12 cellular contexts compared by ENCODE assay signal in the genomic region with DNA sequence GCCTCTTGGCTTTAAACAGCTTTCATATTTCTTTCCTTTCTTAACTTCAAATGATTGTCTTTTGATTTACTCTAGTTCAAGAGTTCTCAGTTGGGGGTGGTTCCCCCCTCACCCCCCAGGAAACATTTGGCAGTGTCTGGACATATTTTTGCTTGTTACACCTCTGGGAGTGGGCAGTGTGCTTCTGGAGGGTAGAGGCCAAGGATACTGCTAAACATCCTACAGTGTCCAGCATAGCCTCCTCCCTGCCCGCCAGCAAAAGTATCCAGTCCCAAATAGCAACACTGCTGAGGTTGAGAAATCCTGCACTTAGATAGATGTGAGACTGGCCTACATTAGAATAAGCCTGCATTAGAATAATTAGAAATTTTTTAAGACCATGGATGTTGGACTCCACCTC. TPM values are rescaled to one million over a fixed set of nuclear protein-coding genes. Genes with fewer than 3 reads are reported as not detected.
A peak's percentile ranks its signal among the peaks of the same experiment; 100 is the strongest.
DNase-seq lines count a peak whose midpoint lies in the region; ATAC-seq and TF ChIP-seq lines count a peak whose summit lies in the region.
"Had no signal": no experiment of that assay in that cellular context is flagged by ENCODE, and none has a peak within 500 bp of the region (broad histone marks: within the 10 kb centered on the region; RNA-seq: fewer than 3 reads in every experiment).

No MANE protein-coding gene starts in this region.

- H3K9ac ChIP-seq in Loucy (ENCODE audit: low read depth, low read length, poor library complexity, severe bottlenecking) (peak overlapping the region; percentile 81), mammary epithelial cell (ENCODE audit: insufficient read depth, low read length) (no peak overlapping the region), trophoblast cell (ENCODE audit: low read length) (peak overlapping the region; percentile 59)

- peak overlapping the region; percentile 72 for H3K4me3 Mint-ChIP-seq in CD8-positive, alpha-beta T cell

- no peak for TF ChIP-seq CTCF in CD8-positive, alpha-beta T cell (IDR thresholded peaks at IDR 0.05)
- TF ChIP-seq CTCF in Loucy (conservative IDR thresholded peaks at IDR 0.05; ENCODE audit: low read length): no peak
- no peak for TF ChIP-seq CTCF in mammary epithelial cell (conservative IDR thresholded peaks at IDR 0.05 in 1 of 2, IDR thresholded peaks at IDR 0.05 in 1 of 2; ENCODE audit: extremely low read depth in 1 of 2, insufficient read depth in 1 of 2, low read depth in 1 of 2, low read length in 2 of 2)

- in situ Hi-C loops in mammary epithelial cell (cut with MboI; ENCODE audit: low sequenced_read_pairs in 2 of 2): no loop called here

- no peak overlapping the region for H2AK5ac ChIP-seq in trophoblast cell (ENCODE audit: low read length)

- H3K4me2 ChIP-seq in Loucy (ENCODE audit: low read depth, low read length, poor library complexity, severe bottlenecking) (peak overlapping the region; percentile 83), mammary epithelial cell (ENCODE audit: insufficient read depth, low read depth, low read length) (peak overlapping the region; percentile 10), trophoblast cell (ENCODE audit: low read length) (no peak overlapping the region)

- no peaks in the 10 kb centered on the region for H3K27me3 ChIP-seq in CD8-positive, alpha-beta T cell (ENCODE audit: insufficient read depth, low read length)
- H3K27me3 ChIP-seq in Loucy (ENCODE audit: insufficient read depth, low read length, poor library complexity, severe bottlenecking) (no peaks in the 10 kb centered on the region), mammary epithelial cell (ENCODE audit: insufficient read depth, low read length) (no peaks in the 10 kb centered on the region), trophoblast cell (ENCODE audit: insufficient read depth, low read length) (no peaks in the 10 kb centered on the region)
- H3K27me3 ChIP-seq: foreskin keratinocyte, transverse colon had no signal

- no peaks in the 10 kb centered on the region for H3K36me3 ChIP-seq in CD8-positive, alpha-beta T cell (ENCODE audit: insufficient read depth, low read length)
- H3K36me3 ChIP-seq in Loucy (ENCODE audit: insufficient read depth, low read length) (peaks cover 4% of the 10 kb centered on the region; the same call in 1 of the 2 replicates), mammary epithelial cell (ENCODE audit: insufficient read depth, low read length) (no peaks in the 10 kb centered on the region), trophoblast cell (ENCODE audit: control insufficient read depth in 1 of 2, insufficient read depth in 2 of 2, low read length in 2 of 2) (peaks cover 0 to 2% of the 10 kb centered on the region in 2 experiments)
- H3K36me3 ChIP-seq: transverse colon had no signal

- no peaks in the 10 kb centered on the region for H3K9me3 ChIP-seq in CD8-positive, alpha-beta T cell (ENCODE audit: low read length)
- H3K9me3 ChIP-seq in Loucy (ENCODE audit: insufficient read depth, low read depth, low read length) (no peaks in the 10 kb centered on the region), mammary epithelial cell (replicated peaks; ENCODE audit: insufficient read depth, low read length) (no peaks in the 10 kb centered on the region), trophoblast cell (ENCODE audit: insufficient read depth, low read depth, low read length) (no peaks in the 10 kb centered on the region)
- H3K9me3 ChIP-seq: transverse colon had no signal

- no peak overlapping the region for H3K4me3 ChIP-seq in CD8-positive, alpha-beta T cell (ENCODE audit: low read depth, low read length)
- peak overlapping the region; percentile 95 for H3K4me3 ChIP-seq in Loucy (ENCODE audit: low read length, poor library complexity, severe bottlenecking)
- no peak overlapping the region for H3K4me3 ChIP-seq in mammary epithelial cell (replicated peaks in 1 of 3; ENCODE audit: insufficient read depth in 1 of 3, low read depth in 2 of 3, low read length in 3 of 3)
- no peak overlapping the region for H3K4me3 ChIP-seq in trophoblast cell (ENCODE audit: low read depth, low read length)

- peaks cover 23% of the 10 kb centered on the region for H3K36me3 Mint-ChIP-seq in CD8-positive, alpha-beta T cell

- H3K9me2 ChIP-seq in Loucy (replicated peaks; ENCODE audit: low read depth, low read length): no peaks in the 10 kb centered on the region

- ATAC-seq in CD8-positive, alpha-beta T cell: no peak
- ATAC-seq: foreskin keratinocyte had no signal

- no peak overlapping the region for H4K91ac ChIP-seq in trophoblast cell (ENCODE audit: low read depth, low read length)

- DNase-seq in CD8-positive, alpha-beta T cell: no peak
- DNase-seq in mammary epithelial cell (no peak), trophoblast cell (no peak), NCI-H2171 (lab: John Stamatoyannopoulos, UW) (no peak), midbrain (lab: John Stamatoyannopoulos, UW) (no peak), T1000 (lab: John Stamatoyannopoulos, UW) (no peak)
- DNase-seq: DMS53, foreskin keratinocyte, kidney glomerular epithelial cell, NCI-H1417, transverse colon had no signal

- H4K12ac ChIP-seq in trophoblast cell (ENCODE audit: low read depth, low read length): no peak overlapping the region

- peak overlapping the region; percentile 99 for H3K4ac ChIP-seq in trophoblast cell (ENCODE audit: low read depth, low read length)

- WGBS in mammary epithelial cell (ENCODE audit: low coverage, missing lambda C conversion rate): 100% methylated on average over 1 of the region's 1 CpG
- no CpG with 5 or more reads among the region's 1 CpG for WGBS in trophoblast cell (ENCODE audit: extremely low coverage, insufficient coverage, insufficient read length)

- H2AFZ ChIP-seq in Loucy (ENCODE audit: low read length) (no peak overlapping the region), mammary epithelial cell (ENCODE audit: low read depth, low read length) (no peak overlapping the region), trophoblast cell (ENCODE audit: insufficient read depth, low read length, poor library complexity) (no peak overlapping the region)

- peaks cover 65% of the 10 kb centered on the region for H3K4me1 Mint-ChIP-seq in CD8-positive, alpha-beta T cell (ENCODE audit: low read depth)

- H3K79me1 ChIP-seq in trophoblast cell (ENCODE audit: low read length): peaks cover 9% of the 10 kb centered on the region

- POLR2A ChIA-PET in CD8-positive, alpha-beta T cell (lab: Charles Lee): interaction anchor here (0.6 kb wide), 1 partner anchor 32 kb away, joined by 4 read pairs; no protein-coding TSS in a partner anchor

- no peak overlapping the region for H3K27ac Mint-ChIP-seq in CD8-positive, alpha-beta T cell

- H3K79me2 ChIP-seq in Loucy (ENCODE audit: insufficient read depth, low read length) (peaks cover 81% of the 10 kb centered on the region), mammary epithelial cell (ENCODE audit: insufficient read depth, low read length) (peaks cover 80% of the 10 kb centered on the region), trophoblast cell (ENCODE audit: control insufficient read depth, insufficient read depth, low read length, poor library complexity) (peaks cover 37% of the 10 kb centered on the region)

- no peaks in the 10 kb centered on the region for H3K9me3 Mint-ChIP-seq in CD8-positive, alpha-beta T cell

- dilution Hi-C loops in mammary epithelial cell (cut with HindIII; ENCODE audit: low sequenced_read_pairs): no loop called here

- CTCF ChIA-PET in CD8-positive, alpha-beta T cell (lab: Charles Lee): interaction anchor here (1.8 kb wide), 1 partner anchor 20 kb away, joined by 4 read pairs; no protein-coding TSS in a partner anchor
- CTCF ChIA-PET in mammary epithelial cell (lab: Charles Lee; ENCODE audit: low non-redundant PET): no interaction called here

- BruUV-seq in mammary epithelial cell (replicated peaks; lab: Mats Ljungman, UMichigan): no TSS peak

- peak overlapping the region; percentile 90 for H3K23ac ChIP-seq in trophoblast cell (ENCODE audit: low read length)

- no peak overlapping the region for H4K8ac ChIP-seq in trophoblast cell (ENCODE audit: low read depth, low read length)

- intact Hi-C loops in CD8-positive, alpha-beta T cell (cut with DNase I, micrococcal nuclease): loop anchor here (5.0 kb wide), 6 partner anchors 64 to 1739 kb away; a partner anchor contains a TSS
- intact Hi-C loops in mammary epithelial cell (cut with micrococcal nuclease): loop anchor here (5.0 kb wide), 1 partner anchor 119 kb away; no protein-coding TSS in a partner anchor

- no peaks in the 10 kb centered on the region for H3K27me3 Mint-ChIP-seq in CD8-positive, alpha-beta T cell (ENCODE audit: low read depth)

- H3F3A ChIP-seq in Loucy (ENCODE audit: low read depth): no peaks in the 10 kb centered on the region

- H4K20me1 ChIP-seq in Loucy (ENCODE audit: insufficient read depth, low read length, poor library complexity, severe bottlenecking) (peaks cover 76% of the 10 kb centered on the region), mammary epithelial cell (ENCODE audit: insufficient read depth, low read length) (peaks cover 20% of the 10 kb centered on the region)

- H2BK120ac ChIP-seq in trophoblast cell (ENCODE audit: insufficient read depth, low read length, poor library complexity): no peak overlapping the region

- H3K4me1 ChIP-seq in CD8-positive, alpha-beta T cell (ENCODE audit: insufficient read depth, low read length): peaks cover 61% of the 10 kb centered on the region
- H3K4me1 ChIP-seq in Loucy (ENCODE audit: insufficient read depth, low read length, poor library complexity, severe bottlenecking) (peaks cover 41% of the 10 kb centered on the region), mammary epithelial cell (ENCODE audit: insufficient read depth, low read length) (peaks cover 8% of the 10 kb centered on the region), trophoblast cell (ENCODE audit: control insufficient read depth in 1 of 2, insufficient read depth in 2 of 2, low read length in 2 of 2) (peaks cover 7 to 8% of the 10 kb centered on the region in 2 experiments)

- no peak overlapping the region for H3K18ac ChIP-seq in trophoblast cell (ENCODE audit: low read length)

- no peak overlapping the region for H2BK12ac ChIP-seq in trophoblast cell (ENCODE audit: low read length)

- H3K14ac ChIP-seq in trophoblast cell (ENCODE audit: low read length): no peak overlapping the region

- no peak overlapping the region for H2BK5ac ChIP-seq in trophoblast cell (ENCODE audit: low read depth, low read length, poor library complexity)

- no peak overlapping the region for H3K27ac ChIP-seq in CD8-positive, alpha-beta T cell (ENCODE audit: low read depth, low read length)
- H3K27ac ChIP-seq in mammary epithelial cell (ENCODE audit: insufficient read depth, low read depth, low read length) (no peak overlapping the region), trophoblast cell (ENCODE audit: low read depth, low read length) (no peak overlapping the region)
- H3K27ac ChIP-seq: foreskin keratinocyte had no signal

RNA-seq across cellular contexts. Expression of a gene that starts 3.2 kb away (rescaled TPM):
- 100 to 1,000 TPM; 113 to 114 TPM for total RNA-seq in CD8-positive, alpha-beta T cell
- 100 to 1,000 TPM in 1 of 2 donors, 10 to 100 TPM in 1; 90.5 to 115 TPM for total RNA-seq in mammary epithelial cell
- polyA plus RNA-seq in mammary epithelial cell: 30.8 TPM
- 122 TPM for polyA minus RNA-seq in mammary epithelial cell
- 62.5 and 63.2 TPM in 2 replicates for polyA plus RNA-seq in trophoblast cell (2013)
